Comparison of ENCODE assay signal across 24 cellular contexts in the genomic region with DNA sequence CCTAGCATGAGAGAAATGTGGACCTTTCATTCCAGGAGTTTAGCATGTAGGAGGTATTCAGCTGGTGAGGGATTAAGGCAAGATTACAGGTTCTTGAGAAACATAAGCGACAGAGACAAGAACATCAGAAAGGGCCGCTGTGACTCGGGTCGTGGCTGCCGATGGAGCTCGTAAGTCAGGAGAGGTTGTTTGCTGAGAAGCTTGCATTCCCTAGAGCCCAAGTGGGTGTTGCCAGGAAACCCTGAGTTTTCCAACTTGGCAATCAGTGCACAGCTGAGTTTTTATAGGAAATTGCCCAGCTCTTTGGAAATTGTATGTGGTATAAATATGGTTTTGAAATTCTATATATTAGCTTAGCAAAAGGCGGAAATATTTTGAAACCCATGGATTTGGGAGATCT. TPM values are rescaled to one million over a fixed set of nuclear protein-coding genes. Genes with fewer than 3 reads are reported as not detected.
DNase-seq lines count a peak whose midpoint lies in the region; ATAC-seq, FAIRE-seq and TF ChIP-seq lines count a peak whose summit lies in the region.
"Had no signal": no experiment of that assay in that cellular context is flagged by ENCODE, and none has a peak within 500 bp of the region (broad histone marks: within the 10 kb centered on the region; RNA-seq: fewer than 3 reads in every experiment).

No MANE protein-coding gene starts in this region.

- H3K4me1 ChIP-seq in astrocyte (ENCODE audit: insufficient read depth, low read length) (no peaks in the 10 kb centered on the region), gastroesophageal sphincter (peaks cover 0 to 3% (median 0%) of the 10 kb centered on the region in 3 donors)
- H3K4me1 ChIP-seq: right lobe of liver had no signal

- no peaks in the 10 kb centered on the region for H3K9me3 ChIP-seq in astrocyte (ENCODE audit: insufficient read depth, low read depth, low read length)
- H3K9me3 ChIP-seq in gastroesophageal sphincter = peaks cover 0 to 3% (median 0%) of the 10 kb centered on the region in 3 donors
- H3K9me3 ChIP-seq: ovary, right lobe of liver had no signal

- H3K27me3 ChIP-seq in astrocyte (ENCODE audit: insufficient read depth, low read length) (no peaks in the 10 kb centered on the region), gastroesophageal sphincter (no peaks in the 10 kb centered on the region)
- H3K27me3 ChIP-seq: ovary, right lobe of liver had no signal

- H3K27me3 Mint-ChIP-seq in astrocyte (ENCODE audit: low read depth, unreplicated experiment) = no peaks in the 10 kb centered on the region

- H3K79me2 ChIP-seq in astrocyte (ENCODE audit: insufficient read depth, low read length) = no peaks in the 10 kb centered on the region

- 65 to 67% methylated on average over 7 of the region's 7 CpGs for WGBS in gastroesophageal sphincter (ENCODE audit: low coverage in 1 of 2), 2 donors

- no peak overlapping the region for H3K9ac ChIP-seq in astrocyte (ENCODE audit: low read length)

- TF ChIP-seq EP300 in gastroesophageal sphincter (IDR thresholded peaks at IDR 0.05) = no peak

- no peak for TF ChIP-seq CTCF in astrocyte (IDR thresholded peaks at IDR 0.05; ENCODE audit: insufficient read depth, low read depth, low read length)
- no peak for TF ChIP-seq CTCF in gastroesophageal sphincter (IDR thresholded peaks at IDR 0.05)

- no peak overlapping the region for H3K27ac ChIP-seq in astrocyte (ENCODE audit: low read depth, low read length)
- no peak overlapping the region for H3K27ac ChIP-seq in gastroesophageal sphincter
- H3K27ac ChIP-seq: epithelial cell of prostate, ovary, right lobe of liver had no signal

- no peak overlapping the region for H3K4me2 ChIP-seq in astrocyte (ENCODE audit: low read length)

- DNase-seq in astrocyte (ENCODE audit: low read depth) (peak; percentile 30), myocyte (ENCODE audit: low read depth) (peak; percentile 24), cortex of kidney (lab: John Stamatoyannopoulos, UW) (no peak), NCI-H510A treated with DMSO at 0.1 percent for 48 hours (lab: John Stamatoyannopoulos, UW) (no peak)
- DNase-seq: activated CD4-positive, alpha-beta T cell treated with anti-CD3 and anti-CD28 coated beads for 36 hours; activated naive CD4-positive, alpha-beta T cell; activated T-cell treated with anti-CD3 and anti-CD28 coated beads, Interleukin-2, amount 50 U/mL, for 4 hours; DMS79; Kasumi-1; kidney; mesendoderm; naive thymus-derived CD4-positive, alpha-beta T cell; NCI-H1048; NCI-H510A; ovary; right lobe of liver; stimulated activated CD8-positive, alpha-beta memory T cell treated with anti-CD3 and anti-CD28 coated beads, Interleukin-4, amount 100 ng/mL, for 48 hours; T-cell had no signal

- H2AFZ ChIP-seq in astrocyte (ENCODE audit: low read depth, low read length) = no peak overlapping the region

- H3K4me3 Mint-ChIP-seq in astrocyte (ENCODE audit: unreplicated experiment) = no peak overlapping the region
- H3K4me3 Mint-ChIP-seq: activated CD4-positive, alpha-beta T cell treated with anti-CD3 and anti-CD28 coated beads for 36 hours; activated T-cell treated with anti-CD3 and anti-CD28 coated beads, Interleukin-2, amount 50 U/mL, for 4 hours; B cell; naive thymus-derived CD4-positive, alpha-beta T cell; T-cell had no signal

- H3K4me1 Mint-ChIP-seq in astrocyte (ENCODE audit: low read depth, unreplicated experiment) = no peaks in the 10 kb centered on the region
- H3K4me1 Mint-ChIP-seq: activated CD4-positive, alpha-beta T cell treated with anti-CD3 and anti-CD28 coated beads for 36 hours; B cell; T-cell had no signal

- peak; percentile 39 for ATAC-seq in gastroesophageal sphincter
- ATAC-seq in HG02885 (IDR thresholded peaks at IDR 0.05; ENCODE audit: poor library complexity, unreplicated experiment) = no peak
- ATAC-seq in HG03520 (IDR thresholded peaks at IDR 0.05; ENCODE audit: unreplicated experiment) = no peak
- ATAC-seq: activated CD4-positive, alpha-beta T cell treated with anti-CD3 and anti-CD28 coated beads for 36 hours; activated T-cell treated with anti-CD3 and anti-CD28 coated beads, Interleukin-2, amount 50 U/mL, for 4 hours; naive thymus-derived CD4-positive, alpha-beta T cell; right lobe of liver; T-cell had no signal

- H3K36me3 Mint-ChIP-seq in astrocyte (ENCODE audit: low read depth, unreplicated experiment) = no peaks in the 10 kb centered on the region
- H3K36me3 Mint-ChIP-seq: T-cell had no signal

- TF ChIP-seq POLR2A in gastroesophageal sphincter (IDR thresholded peaks at IDR 0.05) = no peak

- H3K9me3 Mint-ChIP-seq in astrocyte (ENCODE audit: unreplicated experiment) = peaks cover 13% of the 10 kb centered on the region

- H4K20me1 ChIP-seq in astrocyte (ENCODE audit: insufficient read depth, low read length) = no peaks in the 10 kb centered on the region

- H3K36me3 ChIP-seq in astrocyte (ENCODE audit: insufficient read depth, low read length) (no peaks in the 10 kb centered on the region), gastroesophageal sphincter (no peaks in the 10 kb centered on the region)
- H3K36me3 ChIP-seq: ovary, right lobe of liver had no signal

- H3K27ac Mint-ChIP-seq in astrocyte (ENCODE audit: unreplicated experiment) = no peak overlapping the region
- H3K27ac Mint-ChIP-seq: activated CD4-positive, alpha-beta T cell treated with anti-CD3 and anti-CD28 coated beads for 36 hours; B cell; naive thymus-derived CD4-positive, alpha-beta T cell; T-cell had no signal

- H3K4me3 ChIP-seq in astrocyte (ENCODE audit: insufficient read depth, low read depth, low read length) (no peak overlapping the region), gastroesophageal sphincter (no peak overlapping the region)
- H3K4me3 ChIP-seq: ovary, right lobe of liver had no signal

- no peak for FAIRE-seq in astrocyte (lab: Jason Lieb, UNC)
- FAIRE-seq: GM12892, kidney had no signal

RNA-seq across cellular contexts. Expression of a gene that starts 46.4 kb away (rescaled TPM):
- total RNA-seq in astrocyte = 12.9 and 20.8 TPM in 2 replicates
- total RNA-seq in gastroesophageal sphincter = 100 to 1,000 TPM in 1 of 4 donors, 10 to 100 TPM in 3; 19.5 to 156 (median 35.6) TPM
- total RNA-seq in myocyte = 14.4 and 18.1 TPM in 2 replicates
- 19.8 TPM for polyA plus RNA-seq in myocyte (2012)

Comparison
In these comparisons a context has a peak if more than half of its experiments do, and no peak if none do; other contexts are left out.
1. DNase-seq: peak in astrocyte (single experiment) and myocyte (single experiment); none in cortex of kidney (single experiment) and NCI-H510A treated with DMSO at 0.1 percent for 48 hours (single experiment).